Comparison of ENCODE assay signal across 22 cellular contexts in the genomic region with DNA sequence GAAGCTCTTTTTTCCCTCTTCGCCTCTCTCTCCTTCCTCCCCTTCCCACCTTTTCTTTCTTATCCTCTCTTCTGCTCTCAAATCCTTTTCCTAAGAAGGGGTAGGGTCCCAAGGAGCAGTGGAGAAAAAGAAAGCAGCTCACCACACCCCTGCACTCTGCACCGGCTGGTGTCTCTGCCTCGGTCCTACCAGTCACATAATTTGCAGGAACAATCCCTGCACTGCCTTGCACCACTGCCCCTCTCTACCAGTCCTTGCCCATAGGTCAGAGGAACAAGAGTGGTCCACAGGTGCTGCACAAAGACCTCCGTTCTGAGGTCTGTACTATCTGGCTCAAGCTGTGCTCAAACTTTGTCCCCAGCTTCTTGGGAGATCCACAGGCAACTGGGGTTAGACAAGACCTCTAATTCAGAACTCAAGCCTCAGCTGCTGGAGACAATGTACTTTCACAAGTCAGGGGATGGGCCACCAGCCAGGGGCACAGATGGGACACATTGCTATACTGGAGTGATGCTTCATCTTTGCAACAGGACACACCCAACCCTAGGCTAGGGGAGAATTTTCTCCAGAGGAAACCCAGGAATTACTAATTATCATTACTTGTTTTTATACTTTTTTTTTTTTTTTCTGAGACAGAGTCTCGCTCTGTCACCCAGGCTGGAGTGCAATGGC.
"Had no signal": no experiment of that assay in that cellular context is flagged by ENCODE, and none has a peak within 500 bp of the region (broad histone marks: within the 10 kb centered on the region; RNA-seq: fewer than 3 reads in every experiment).

No MANE protein-coding gene starts in this region.

- DNase-seq: activated CD4-positive, alpha-beta memory T cell treated with anti-CD3 and anti-CD28 coated beads, Interleukin-2, amount 10 ng/mL, durations not matched to agents 7 days and 5 days; activated CD4-positive, alpha-beta T cell treated with anti-CD3 and anti-CD28 coated beads for 4 hours; activated CD4-positive, CD25-positive, alpha-beta regulatory T cell; activated naive CD4-positive, alpha-beta T cell treated with Interleukin-2 at 50 U/mL for 16 hours; activated naive CD8-positive, alpha-beta T cell treated with anti-CD3 and anti-CD28 coated beads, Interleukin-2, amount 10 ng/mL, durations not matched to agents 7 days and 5 days; activated T-cell treated with anti-CD3 and anti-CD28 coated beads, Interleukin-2, amount 50 U/mL, for 24 hours; effector CD4-positive, alpha-beta T cell; foreskin keratinocyte; left lung; midbrain; natural killer cell; pancreas; right lobe of liver; small intestine; stimulated activated CD4-positive, alpha-beta T cell treated with anti-CD3 and anti-CD28 coated beads, Interleukin-2, amount 100 ng/mL, for 24 hours; SW 1271; T-helper 17 cell; trophoblast cell had no signal

- H3K9me3 ChIP-seq: left lung, neutrophil, pancreas, right lobe of liver had no signal

- H3K36me3 ChIP-seq: left lung, neutrophil, pancreas, right lobe of liver had no signal

- H3K4me3 ChIP-seq: left lung, pancreas, right lobe of liver, SK-N-MC had no signal

- ATAC-seq: activated T-helper 17 cell treated with anti-CD3 and anti-CD28 coated beads, Interleukin-2, amount 50 U/mL, for 72 hours; foreskin keratinocyte; left lung; natural killer cell; pancreas; right lobe of liver; stimulated activated memory B cell treated with anti-CD40 and anti-IgM and Interleukin-4, amounts not matched to agents 10 μg/mL and 1 μg/mL and 100 μg/mL, for 72 hours; T-helper 17 cell had no signal

- H3K4me1 ChIP-seq: foreskin keratinocyte, pancreas had no signal

- H3K27ac ChIP-seq: foreskin keratinocyte, left lung, neutrophil, pancreas, right lobe of liver, SK-N-MC had no signal
